In genomic region chr18:3612315-3612714, GRCh38 we compare ENCODE assay signal across 14 cellular contexts.
DNase-seq lines count a peak whose midpoint lies in the region; ATAC-seq and TF ChIP-seq lines count a peak whose summit lies in the region.
"Had no signal": no experiment of that assay in that cellular context is flagged by ENCODE, and none has a peak within 500 bp of the region (broad histone marks: within the 10 kb centered on the region; RNA-seq: fewer than 3 reads in every experiment).

No MANE protein-coding gene starts in this region.

- TF ChIP-seq CTCF in brain (conservative IDR thresholded peaks at IDR 0.05), result no peak
- no peak for TF ChIP-seq CTCF in GM13977 (IDR thresholded peaks at IDR 0.05; ENCODE audit: extremely low read depth, insufficient read depth, missing control alignments)

- no peak for ATAC-seq in GM18498 (IDR thresholded peaks at IDR 0.05; ENCODE audit: unreplicated experiment)
- ATAC-seq: left ventricle myocardium superior had no signal

- peak overlapping the region in 4 of 5 experiments; percentile 63 to 94 (median 82) for H3K27ac Mint-ChIP-seq in brain
- H3K27ac Mint-ChIP-seq: IgD-negative memory B cell had no signal

- H3K9me3 Mint-ChIP-seq in brain, result peaks cover 0 to 5% (median 0%) of the 10 kb centered on the region in 5 experiments
- H3K9me3 Mint-ChIP-seq: IgD-negative memory B cell had no signal

- in situ Hi-C loops in GM13977 (cut with MboI; ENCODE audit: low pct_unique_long_range_greater_than_20kb, low sequenced_read_pairs, unreplicated experiment), result no loop called here

- H3K36me3 Mint-ChIP-seq in brain, result peaks cover 8% of the 10 kb centered on the region

- H3K27me3 Mint-ChIP-seq in brain, result no peaks in the 10 kb centered on the region
- H3K27me3 Mint-ChIP-seq: IgD-negative memory B cell had no signal

- H3K4me3 Mint-ChIP-seq in brain, result peak overlapping the region in 2 of 5 experiments; percentile 6 to 26

- DNase-seq in NCI-H1417 (lab: John Stamatoyannopoulos, UW) (peak in 2 of 3 experiments; percentile 20 to 44), NCI-H1417 treated with DMSO at 0.1 percent for 48 hours (lab: John Stamatoyannopoulos, UW) (no peak), EH (ENCODE audit: low read depth) (peak; percentile 32), occipital lobe (lab: John Stamatoyannopoulos, UW) (peak; percentile 16), GM13977 (ENCODE audit: low spot score) (no peak), NCI-H2081 treated with DMSO at 0.1 percent for 48 hours (lab: John Stamatoyannopoulos, UW) (no peak)
- DNase-seq: activated CD8-positive, alpha-beta memory T cell treated with anti-CD3 and anti-CD28 coated beads, Interleukin-2, amount 50 U/mL, for 4 hours; left ventricle myocardium superior; NCI-H1105 treated with DMSO at 0.1 percent for 48 hours; NCI-H774; SHP77 treated with DMSO at 0.1 percent for 48 hours had no signal

- peaks cover 43% of the 10 kb centered on the region for H3K4me1 Mint-ChIP-seq in brain

Comparison
In these comparisons a context has a peak if more than half of its experiments do, and no peak if none do; other contexts are left out.
1. DNase-seq: peak in NCI-H1417 (2 of 3), EH (single experiment) and occipital lobe (single experiment); none in NCI-H1417 treated with DMSO at 0.1 percent for 48 hours (single experiment), GM13977 (single experiment) and NCI-H2081 treated with DMSO at 0.1 percent for 48 hours (single experiment).